ENCODE assay signal across 16 cellular contexts in genomic region chr6:57177545-57178225, GRCh38. TPM values are rescaled to one million over a fixed set of nuclear protein-coding genes. Genes with fewer than 3 reads are reported as not detected.
DNase-seq lines count a peak whose midpoint lies in the region; ATAC-seq, FAIRE-seq and TF ChIP-seq lines count a peak whose summit lies in the region.
"Had no signal": no experiment of that assay in that cellular context is flagged by ENCODE, and none has a peak within 500 bp of the region (broad histone marks: within the 10 kb centered on the region; RNA-seq: fewer than 3 reads in every experiment).

No MANE protein-coding gene starts in this region.

- WGBS in esophagus squamous epithelium, 2 donors, result 77 to 87% methylated on average over 7 to 10 of the region's 11 CpGs

- peak overlapping the region; percentile 51 for H3K9ac ChIP-seq in skeletal muscle satellite cell (ENCODE audit: low read depth, low read length)

- no peaks in the 10 kb centered on the region for H3K9me3 ChIP-seq in esophagus squamous epithelium
- H3K9me3 ChIP-seq in lower lobe of right lung, result no peaks in the 10 kb centered on the region
- no peaks in the 10 kb centered on the region for H3K9me3 ChIP-seq in skeletal muscle satellite cell (replicated peaks; ENCODE audit: low read length)

- no peak for FAIRE-seq in H54 (lab: Jason Lieb, UNC)
- FAIRE-seq: small intestine had no signal

- peaks cover 0 to 5% (median 0%) of the 10 kb centered on the region in 4 donors for H3K27me3 ChIP-seq in esophagus squamous epithelium
- no peaks in the 10 kb centered on the region for H3K27me3 ChIP-seq in lower lobe of right lung (ENCODE audit: low read depth)
- no peaks in the 10 kb centered on the region for H3K27me3 ChIP-seq in skeletal muscle satellite cell (ENCODE audit: control insufficient read depth, insufficient read depth, low read length)

- H3K4me2 ChIP-seq in skeletal muscle satellite cell (ENCODE audit: low read length), result peak overlapping the region; percentile 80

- peaks cover 0 to 3% (median 0%) of the 10 kb centered on the region in 3 donors for H3K36me3 ChIP-seq in esophagus squamous epithelium
- peaks cover 9% of the 10 kb centered on the region for H3K36me3 ChIP-seq in lower lobe of right lung
- peaks cover 16% of the 10 kb centered on the region for H3K36me3 ChIP-seq in skeletal muscle satellite cell (ENCODE audit: insufficient read depth, low read length)

- H3K4me3 ChIP-seq in esophagus squamous epithelium, result peak overlapping the region in 1 of 4 donors; percentile 39
- H3K4me3 ChIP-seq in lower lobe of right lung, result no peak overlapping the region
- H3K4me3 ChIP-seq in skeletal muscle satellite cell (ENCODE audit: low read length), result peak overlapping the region; percentile 55

- H3K4me1 ChIP-seq in esophagus squamous epithelium, result peaks cover 0 to 30% (median 0%) of the 10 kb centered on the region in 3 donors
- H3K4me1 ChIP-seq in lower lobe of right lung, result peaks cover 13% of the 10 kb centered on the region
- peaks cover 44% of the 10 kb centered on the region for H3K4me1 ChIP-seq in skeletal muscle satellite cell (ENCODE audit: control insufficient read depth, insufficient read depth, low read length)

- H3K27me3 Mint-ChIP-seq in nephron progenitor cell (ENCODE audit: low read depth, poor library complexity), result peaks cover 3% of the 10 kb centered on the region
- H3K27me3 Mint-ChIP-seq in activated CD4-positive, alpha-beta memory T cell treated with anti-CD3 and anti-CD28 coated beads, Interleukin-2, amount 10 ng/mL, durations not matched to agents 7 days and 5 days, result no peaks in the 10 kb centered on the region
- H3K27me3 Mint-ChIP-seq: activated naive CD8-positive, alpha-beta T cell treated with anti-CD3 and anti-CD28 coated beads for 36 hours; B cell had no signal

- DNase-seq in AG20443 (ENCODE audit: low spot score) (peak; percentile 55), esophagus squamous epithelium (lab: John Stamatoyannopoulos, UW) (no peak), lower lobe of right lung (no peak), nephron progenitor cell (no peak), H54 (ENCODE audit: insufficient read length, low spot score) (no peak), NCI-H524 (lab: John Stamatoyannopoulos, UW) (no peak)
- no peak for DNase-seq in activated CD4-positive, alpha-beta memory T cell treated with anti-CD3 and anti-CD28 coated beads, Interleukin-2, amount 10 ng/mL, durations not matched to agents 7 days and 5 days
- DNase-seq: activated naive CD8-positive, alpha-beta T cell treated with anti-CD3 and anti-CD28 coated beads for 36 hours; mammary epithelial cell; NCI-H1092 treated with DMSO at 0.1 percent for 48 hours; NCI-H526 treated with DMSO at 0.1 percent for 48 hours; SHP77; small intestine had no signal

- peaks cover 48% of the 10 kb centered on the region for H3K36me3 Mint-ChIP-seq in nephron progenitor cell (ENCODE audit: low read depth)
- H3K36me3 Mint-ChIP-seq in activated CD4-positive, alpha-beta memory T cell treated with anti-CD3 and anti-CD28 coated beads, Interleukin-2, amount 10 ng/mL, durations not matched to agents 7 days and 5 days (ENCODE audit: low read depth), result peaks cover 19% of the 10 kb centered on the region

- TF ChIP-seq POLR2A in esophagus squamous epithelium (IDR thresholded peaks at IDR 0.05), result no peak
- TF ChIP-seq POLR2A in H54 (IDR thresholded peaks at IDR 0.05; ENCODE audit: low read depth, low read length), result no peak

- no peaks in the 10 kb centered on the region for H3K9me3 Mint-ChIP-seq in nephron progenitor cell
- H3K9me3 Mint-ChIP-seq in activated CD4-positive, alpha-beta memory T cell treated with anti-CD3 and anti-CD28 coated beads, Interleukin-2, amount 10 ng/mL, durations not matched to agents 7 days and 5 days, result no peaks in the 10 kb centered on the region
- H3K9me3 Mint-ChIP-seq: activated naive CD8-positive, alpha-beta T cell treated with anti-CD3 and anti-CD28 coated beads for 36 hours; dendritic cell treated with granulocyte-macrophage colony-stimulating factor and Interleukin-4, amounts not matched to agents 40 ng/mL and 50 ng/mL, for 4 days had no signal

- no peak overlapping the region for H3K4me3 Mint-ChIP-seq in nephron progenitor cell
- no peak overlapping the region for H3K4me3 Mint-ChIP-seq in activated CD4-positive, alpha-beta memory T cell treated with anti-CD3 and anti-CD28 coated beads, Interleukin-2, amount 10 ng/mL, durations not matched to agents 7 days and 5 days
- H3K4me3 Mint-ChIP-seq: activated naive CD8-positive, alpha-beta T cell treated with anti-CD3 and anti-CD28 coated beads for 36 hours; B cell; dendritic cell treated with granulocyte-macrophage colony-stimulating factor and Interleukin-4, amounts not matched to agents 40 ng/mL and 50 ng/mL, for 4 days had no signal

- POLR2A ChIA-PET in activated CD4-positive, alpha-beta memory T cell treated with anti-CD3 and anti-CD28 coated beads, Interleukin-2, amount 10 ng/mL, durations not matched to agents 7 days and 5 days (lab: Charles Lee), result no interaction called here

- H3K27ac ChIP-seq in esophagus squamous epithelium (peak overlapping the region; percentile 38 to 90 (median 87)), lower lobe of right lung (peak overlapping the region; percentile 31)

- CTCF ChIA-PET in activated CD4-positive, alpha-beta memory T cell treated with anti-CD3 and anti-CD28 coated beads, Interleukin-2, amount 10 ng/mL, durations not matched to agents 7 days and 5 days (lab: Charles Lee), result no interaction called here

- H3K4me1 Mint-ChIP-seq in nephron progenitor cell, result peaks cover 25% of the 10 kb centered on the region
- peaks cover 26% of the 10 kb centered on the region for H3K4me1 Mint-ChIP-seq in activated CD4-positive, alpha-beta memory T cell treated with anti-CD3 and anti-CD28 coated beads, Interleukin-2, amount 10 ng/mL, durations not matched to agents 7 days and 5 days

- no peak overlapping the region for H3K27ac Mint-ChIP-seq in nephron progenitor cell
- H3K27ac Mint-ChIP-seq in activated CD4-positive, alpha-beta memory T cell treated with anti-CD3 and anti-CD28 coated beads, Interleukin-2, amount 10 ng/mL, durations not matched to agents 7 days and 5 days, result no peak overlapping the region
- H3K27ac Mint-ChIP-seq: activated naive CD8-positive, alpha-beta T cell treated with anti-CD3 and anti-CD28 coated beads for 36 hours; B cell; dendritic cell treated with granulocyte-macrophage colony-stimulating factor and Interleukin-4, amounts not matched to agents 40 ng/mL and 50 ng/mL, for 4 days had no signal

- TF ChIP-seq CTCF in esophagus squamous epithelium (IDR thresholded peaks at IDR 0.05) (no peak), lower lobe of right lung (IDR thresholded peaks at IDR 0.05) (no peak), nephron progenitor cell (IDR thresholded peaks at IDR 0.05) (no peak)

- intact Hi-C loops in esophagus squamous epithelium (cut with DNase I), result no loop called here
- intact Hi-C loops in lower lobe of right lung (cut with DNase I), result no loop called here

- ATAC-seq in lower lobe of right lung, result peak in 1 of 2 donors; percentile 14

RNA-seq across cellular contexts. Expression of gene BAG2, which starts 5.6 kb away (rescaled TPM):
- total RNA-seq in esophagus squamous epithelium (1 to 10 TPM in 3 of 4 donors, under 1 TPM in 1; 0.38 to 6.7 (median 1.5) TPM), lower lobe of right lung (5.1 TPM)
- 18.1 and 20.0 TPM in 2 replicates for total RNA-seq in skeletal muscle satellite cell (2012; rRNA removed)
- total RNA-seq in activated CD4-positive, alpha-beta memory T cell treated with anti-CD3 and anti-CD28 coated beads, Interleukin-2, amount 10 ng/mL, durations not matched to agents 7 days and 5 days, result 1 to 10 TPM; 5.7 to 5.8 TPM

RNA-seq across cellular contexts. Expression of gene RAB23, which starts 44.4 kb away (rescaled TPM):
- total RNA-seq in esophagus squamous epithelium, result 10 to 100 TPM in 1 of 4 donors, 1 to 10 TPM in 3; 1.5 to 17.2 (median 5.9) TPM
- total RNA-seq in lower lobe of right lung, result 11.3 TPM
- 32.8 and 36.0 TPM in 2 replicates for total RNA-seq in skeletal muscle satellite cell (2012; rRNA removed)
- total RNA-seq in activated CD4-positive, alpha-beta memory T cell treated with anti-CD3 and anti-CD28 coated beads, Interleukin-2, amount 10 ng/mL, durations not matched to agents 7 days and 5 days, result 1 to 10 TPM; 3.0 to 3.5 TPM
